In the genomic region with DNA sequence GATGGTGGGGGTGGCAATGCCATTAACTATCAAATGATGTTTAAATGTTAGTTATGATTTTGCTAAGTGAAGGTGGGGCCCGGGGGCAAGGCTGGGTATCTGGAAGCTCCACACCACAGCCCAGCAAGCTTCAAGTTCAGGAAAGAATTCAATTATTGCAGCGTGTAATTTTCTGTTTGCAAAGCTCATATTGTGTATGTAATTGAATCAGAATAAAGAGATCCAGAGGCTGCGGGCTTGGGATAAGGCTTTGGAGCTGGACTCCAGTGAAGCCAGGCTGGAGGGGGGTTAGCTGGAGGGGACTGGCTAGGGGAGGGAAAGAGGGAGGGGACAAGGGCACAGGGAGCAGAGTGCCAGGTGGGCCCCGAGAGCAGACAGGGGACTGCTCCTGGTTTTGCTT, we compare ENCODE assay signal across 27 cellular contexts.
"Had no signal": no experiment of that assay in that cellular context is flagged by ENCODE, and none has a peak within 500 bp of the region (broad histone marks: within the 10 kb centered on the region; RNA-seq: fewer than 3 reads in every experiment).

No MANE protein-coding gene starts in this region.

- H3K9me3 ChIP-seq: colonic mucosa, esophagus muscularis mucosa, left ventricle myocardium inferior, neutrophil, ovary, prostate gland, spleen, testis, upper lobe of left lung had no signal

- H3K4me1 ChIP-seq: colonic mucosa, prostate gland, testis had no signal

- DNase-seq: activated CD4-positive, alpha-beta T cell treated with anti-CD3 and anti-CD28 coated beads for 4 hours; activated CD4-positive, alpha-beta T cell treated with anti-CD3 and anti-CD28 coated beads, Interleukin-2, amount 50 U/mL, for 48 hours; activated CD4-positive, CD25-positive, alpha-beta regulatory T cell; activated effector memory CD4-positive, alpha-beta T cell treated with Interleukin-2 at 50 U/mL for 16 hours; activated naive CD4-positive, alpha-beta T cell treated with anti-CD3 and anti-CD28 coated beads for 36 hours; activated naive CD8-positive, alpha-beta T cell treated with anti-CD3 and anti-CD28 coated beads, Interleukin-2, amount 10 ng/mL, durations not matched to agents 7 days and 5 days; activated T-cell treated with anti-CD3 and anti-CD28 coated beads, Interleukin-2, amount 50 U/mL, for 72 hours; amniotic stem cell; colonic mucosa; dorsolateral prefrontal cortex; effector memory CD8-positive, alpha-beta T cell; glutamatergic neuron; immature natural killer cell; left ventricle myocardium inferior; mammary epithelial cell; midbrain; ovary; spleen; stimulated activated CD4-positive, alpha-beta T cell treated with anti-CD3 and anti-CD28 coated beads, Interleukin-4, amount 100 ng/mL, for 1 hour; stimulated activated naive CD4-positive, alpha-beta T cell; testis; upper lobe of left lung had no signal

- H3K27me3 ChIP-seq: colonic mucosa, dorsolateral prefrontal cortex, neutrophil, ovary, testis, upper lobe of left lung had no signal

- H3K36me3 ChIP-seq: colonic mucosa, esophagus muscularis mucosa, left ventricle myocardium inferior, neutrophil, ovary, prostate gland, spleen, upper lobe of left lung had no signal

- H3K4me3 ChIP-seq: colonic mucosa, dorsolateral prefrontal cortex, esophagus muscularis mucosa, hepatocyte, left ventricle myocardium inferior, ovary, prostate gland, spleen, testis, upper lobe of left lung had no signal

- ATAC-seq: activated T-cell treated with anti-CD3 and anti-CD28 coated beads, Interleukin-2, amount 50 U/mL, for 72 hours; effector memory CD8-positive, alpha-beta T cell; natural killer cell treated with Interleukin-12 subunit alpha and Interleukin-12 subunit beta and Interleukin-15 and Interleukin-18, amount 100 ng/mL, for 72 hours had no signal

- H3K27ac ChIP-seq: colonic mucosa, dorsolateral prefrontal cortex, esophagus muscularis mucosa, hepatocyte, left ventricle myocardium inferior, neutrophil, ovary, prostate gland, spleen, testis, upper lobe of left lung had no signal
